33 cellular contexts compared by ENCODE assay signal in genomic region chr21:42095581-42095980, GRCh38. TPM values are rescaled to one million over a fixed set of nuclear protein-coding genes. Genes with fewer than 3 reads are reported as not detected.
"Had no signal": no experiment of that assay in that cellular context is flagged by ENCODE, and none has a peak within 500 bp of the region (broad histone marks: within the 10 kb centered on the region; RNA-seq: fewer than 3 reads in every experiment).

No MANE protein-coding gene starts in this region.

- H2AFZ ChIP-seq: hepatocyte had no signal

- H3K79me2 ChIP-seq: hepatocyte had no signal

- H3K4me1 Mint-ChIP-seq: activated naive CD8-positive, alpha-beta T cell treated with anti-CD3 and anti-CD28 coated beads, Interleukin-2, amount 10 ng/mL, durations not matched to agents 7 days and 5 days; activated T-helper 17 cell treated with anti-CD3 and anti-CD28 coated beads, Interleukin-2, amount 50 U/mL, for 72 hours had no signal

- H3K4me1 ChIP-seq: breast epithelium, gastrocnemius medialis had no signal

- ATAC-seq: activated CD8-positive, alpha-beta T cell treated with anti-CD3 and anti-CD28 coated beads for 36 hours; activated naive CD4-positive, alpha-beta T cell treated with anti-CD3 and anti-CD28 coated beads, Interleukin-2, amount 50 U/mL, for 72 hours; activated T-cell treated with anti-CD3 and anti-CD28 coated beads, Interleukin-2, amount 50 U/mL, for 4 hours; activated T-helper 17 cell treated with anti-CD3 and anti-CD28 coated beads, Interleukin-2, amount 50 U/mL, for 72 hours; esophagus mucosa; gastrocnemius medialis; heart right ventricle; WTC11 had no signal

- H3K4me3 ChIP-seq: breast epithelium, cardiac muscle cell, coronary artery, dorsolateral prefrontal cortex, gastrocnemius medialis, heart right ventricle, hepatocyte had no signal

- H3K9me3 ChIP-seq: gastrocnemius medialis had no signal

- H3K9me3 Mint-ChIP-seq: activated naive CD4-positive, alpha-beta T cell treated with anti-CD3 and anti-CD28 coated beads for 36 hours; activated naive CD8-positive, alpha-beta T cell treated with anti-CD3 and anti-CD28 coated beads, Interleukin-2, amount 10 ng/mL, durations not matched to agents 7 days and 5 days had no signal

- H3K27me3 ChIP-seq: breast epithelium, cardiac muscle cell, hepatocyte had no signal

- DNase-seq: activated CD4-positive, alpha-beta T cell treated with anti-CD3 and anti-CD28 coated beads for 48 hours; activated CD4-positive, alpha-beta T cell treated with anti-CD3 and anti-CD28 coated beads, Interleukin-2, amount 50 U/mL, for 1 hour; activated CD4-positive, alpha-beta T cell treated with anti-CD3 and anti-CD28 coated beads, Interleukin-2, amount 50 U/mL, for 48 hours; activated CD8-positive, alpha-beta memory T cell treated with anti-CD3 and anti-CD28 coated beads for 24 hours; activated CD8-positive, alpha-beta T cell treated with anti-CD3 and anti-CD28 coated beads for 36 hours; activated effector memory CD4-positive, alpha-beta T cell treated with Interleukin-2 at 50 U/mL for 16 hours; activated gamma-delta T cell treated with Interleukin-2 at 50 U/mL for 16 hours; activated naive CD8-positive, alpha-beta T cell treated with anti-CD3 and anti-CD28 coated beads, Interleukin-2, amount 10 ng/mL, durations not matched to agents 7 days and 5 days; activated T-cell treated with anti-CD3 and anti-CD28 coated beads, Interleukin-2, amount 50 U/mL, for 4 hours; anterior cingulate cortex; central memory CD4-positive, alpha-beta T cell; cerebellar nuclear complex; dorsolateral prefrontal cortex; effector memory CD4-positive, alpha-beta T cell; endodermal cell; foreskin fibroblast; gastrocnemius medialis; heart right ventricle; T-helper 2 cell had no signal

- H3K27ac ChIP-seq: breast epithelium, cardiac muscle cell, gastrocnemius medialis, heart right ventricle, hepatocyte, VCaP had no signal

- H3K4me2 ChIP-seq: hepatocyte had no signal

- H3K27ac Mint-ChIP-seq: activated CD8-positive, alpha-beta T cell treated with anti-CD3 and anti-CD28 coated beads for 36 hours; activated naive CD4-positive, alpha-beta T cell treated with anti-CD3 and anti-CD28 coated beads for 36 hours; activated naive CD4-positive, alpha-beta T cell treated with anti-CD3 and anti-CD28 coated beads, Interleukin-2, amount 50 U/mL, for 72 hours; activated naive CD8-positive, alpha-beta T cell treated with anti-CD3 and anti-CD28 coated beads, Interleukin-2, amount 10 ng/mL, durations not matched to agents 7 days and 5 days; activated T-helper 17 cell treated with anti-CD3 and anti-CD28 coated beads, Interleukin-2, amount 50 U/mL, for 72 hours; endodermal cell; WTC11 had no signal

- H3K36me3 Mint-ChIP-seq: activated naive CD8-positive, alpha-beta T cell treated with anti-CD3 and anti-CD28 coated beads, Interleukin-2, amount 10 ng/mL, durations not matched to agents 7 days and 5 days had no signal

- H3K36me3 ChIP-seq: breast epithelium, cardiac muscle cell, gastrocnemius medialis, heart right ventricle had no signal

- H3K4me3 Mint-ChIP-seq: activated CD8-positive, alpha-beta T cell treated with anti-CD3 and anti-CD28 coated beads for 36 hours; activated naive CD4-positive, alpha-beta T cell treated with anti-CD3 and anti-CD28 coated beads for 36 hours; activated naive CD8-positive, alpha-beta T cell treated with anti-CD3 and anti-CD28 coated beads, Interleukin-2, amount 10 ng/mL, durations not matched to agents 7 days and 5 days; activated T-cell treated with anti-CD3 and anti-CD28 coated beads, Interleukin-2, amount 50 U/mL, for 4 hours; activated T-helper 17 cell treated with anti-CD3 and anti-CD28 coated beads, Interleukin-2, amount 50 U/mL, for 72 hours; brain; dendritic cell treated with granulocyte-macrophage colony-stimulating factor and Interleukin-4, amounts not matched to agents 40 ng/mL and 50 ng/mL, for 4 days; endodermal cell; WTC11 had no signal

- H3K27me3 Mint-ChIP-seq: activated CD8-positive, alpha-beta T cell treated with anti-CD3 and anti-CD28 coated beads for 36 hours; activated naive CD8-positive, alpha-beta T cell treated with anti-CD3 and anti-CD28 coated beads, Interleukin-2, amount 10 ng/mL, durations not matched to agents 7 days and 5 days; activated T-helper 17 cell treated with anti-CD3 and anti-CD28 coated beads, Interleukin-2, amount 50 U/mL, for 72 hours had no signal

RNA-seq across cellular contexts. Expression of gene UMODL1, which starts 24.5 kb away (rescaled TPM):
- total RNA-seq: activated CD8-positive, alpha-beta T cell treated with anti-CD3 and anti-CD28 coated beads for 36 hours; activated naive CD4-positive, alpha-beta T cell treated with anti-CD3 and anti-CD28 coated beads for 36 hours; activated T-cell treated with anti-CD3 and anti-CD28 coated beads, Interleukin-2, amount 50 U/mL, for 4 hours; breast epithelium; cardiac muscle cell; epithelial cell of proximal tubule; glomerular endothelial cell; WTC11 had no signal
- polyA plus RNA-seq: cardiac muscle cell, heart right ventricle had no signal
